In genomic region chr22:50670914-50671538, GRCh38 we compare ENCODE assay signal across 1 cellular context.
TF ChIP-seq lines count a peak whose summit lies in the region.

No MANE protein-coding gene starts in this region.

TF ChIP-seq in H1, 55 proteins besides CTCF, POLR2A, EP300 and RAD21:
- TF ChIP-seq, protein P1, sequence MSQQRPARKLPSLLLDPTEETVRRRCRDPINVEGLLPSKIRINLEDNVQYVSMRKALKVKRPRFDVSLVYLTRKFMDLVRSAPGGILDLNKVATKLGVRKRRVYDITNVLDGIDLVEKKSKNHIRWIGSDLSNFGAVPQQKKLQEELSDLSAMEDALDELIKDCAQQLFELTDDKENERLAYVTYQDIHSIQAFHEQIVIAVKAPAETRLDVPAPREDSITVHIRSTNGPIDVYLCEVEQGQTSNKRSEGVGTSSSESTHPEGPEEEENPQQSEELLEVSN (IDR thresholded peaks at IDR 0.05): no peak
TF ChIP-seq in H1: peak in this region for 0.
